In genomic region chr11:9046376-9046775, GRCh38 we compare ENCODE assay signal across 15 cellular contexts. TPM values are rescaled to one million over a fixed set of nuclear protein-coding genes. Genes with fewer than 3 reads are reported as not detected.
"Had no signal": no experiment of that assay in that cellular context is flagged by ENCODE, and none has a peak within 500 bp of the region (broad histone marks: within the 10 kb centered on the region; RNA-seq: fewer than 3 reads in every experiment).

No MANE protein-coding gene starts in this region.

- H3K27me3 ChIP-seq: body of pancreas, SJSA1, tibial nerve had no signal

- H3K4me1 ChIP-seq: body of pancreas, SJSA1 had no signal

- H3K4me3 ChIP-seq: body of pancreas, SJSA1, tibial nerve had no signal

- H3K9me3 ChIP-seq: body of pancreas, SJSA1, tibial nerve had no signal

- H3K27ac ChIP-seq: body of pancreas, SJSA1 had no signal

- DNase-seq: activated CD4-positive, alpha-beta T cell treated with anti-CD3 and anti-CD28 coated beads, Interleukin-2, amount 10 ng/mL, durations not matched to agents 24 days and 14 days; activated CD4-positive, CD25-positive, alpha-beta regulatory T cell; activated naive CD8-positive, alpha-beta T cell treated with anti-CD3 and anti-CD28 coated beads for 36 hours; amygdala; body of pancreas; central memory CD4-positive, alpha-beta T cell; effector CD8-positive, alpha-beta T cell; foreskin melanocyte; head of caudate nucleus; stimulated activated CD4-positive, alpha-beta T cell treated with anti-CD3 and anti-CD28 coated beads, Interleukin-12 subunit alpha, Interleukin-12 subunit beta, amount 100 ng/mL, for 4 hours; stimulated activated CD4-positive, alpha-beta T cell treated with anti-CD3 and anti-CD28 coated beads, Interleukin-2, amount 100 ng/mL, for 24 hours; SW 1271 had no signal

- H3K36me3 ChIP-seq: SJSA1, tibial nerve had no signal

- ATAC-seq: body of pancreas had no signal

RNA-seq across cellular contexts. Expression of gene SCUBE2, which starts 45.0 kb away (rescaled TPM):
- total RNA-seq: activated CD4-positive, alpha-beta T cell treated with anti-CD3 and anti-CD28 coated beads, Interleukin-2, amount 10 ng/mL, durations not matched to agents 24 days and 14 days; activated naive CD8-positive, alpha-beta T cell treated with anti-CD3 and anti-CD28 coated beads for 36 hours; activated T-helper 1 cell treated with anti-CD3 and anti-CD28 coated beads, Interleukin-12 subunit alpha, Interleukin-12 subunit beta, Interleukin-2, Interleukin-4 antibody, amounts not matched to agents 30 ng/mL and 10 ng/mL and 1 ng/mL, durations not matched to agents 14 hours and 24 hours and 36 hours; SJSA1 had no signal
